22 cellular contexts compared by ENCODE assay signal in the genomic region with DNA sequence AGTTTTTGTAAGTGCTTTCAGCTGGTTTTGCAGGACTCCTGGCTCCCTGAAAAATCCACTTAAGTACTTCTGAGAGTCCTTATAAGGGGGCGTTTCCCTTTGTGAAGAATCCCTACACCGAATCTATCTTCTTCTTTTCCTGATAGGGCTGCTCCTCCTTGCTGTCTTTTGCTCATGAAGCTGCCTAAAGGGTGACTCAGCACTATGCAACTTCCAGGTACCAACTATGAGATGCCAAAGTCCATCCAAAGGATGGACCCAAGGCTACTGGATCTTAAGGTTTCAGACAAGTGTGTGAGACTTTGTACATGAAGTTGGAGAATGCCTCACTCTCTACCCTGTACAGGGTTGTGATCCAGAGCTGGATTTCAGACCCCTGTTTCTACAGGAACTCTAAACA.
DNase-seq lines count a peak whose midpoint lies in the region; FAIRE-seq and TF ChIP-seq lines count a peak whose summit lies in the region.
"Had no signal": no experiment of that assay in that cellular context is flagged by ENCODE, and none has a peak within 500 bp of the region (broad histone marks: within the 10 kb centered on the region; RNA-seq: fewer than 3 reads in every experiment).

No MANE protein-coding gene starts in this region.

- H3K27ac Mint-ChIP-seq in HFFc6: peak overlapping the region; percentile 3; the same call in 1 of the 2 replicates
- H3K27ac Mint-ChIP-seq: CD4-positive, alpha-beta memory T cell; GM23338; IgD-negative memory B cell had no signal

- no peaks in the 10 kb centered on the region for H3K79me2 ChIP-seq in OCI-LY7 (ENCODE audit: insufficient read depth, low read depth, low read length)
- H3K79me2 ChIP-seq in hepatocyte: no peaks in the 10 kb centered on the region

- H2AFZ ChIP-seq in OCI-LY7 (ENCODE audit: low read length) (0 out of 2 replicates have a peak overlapping the region, but pooled peaks have one; percentile 26), hepatocyte (no peak overlapping the region)

- 0 out of 2 replicates have a peak, but pooled peaks cover 7% of the 10 kb centered on the region for H3K9me3 ChIP-seq in OCI-LY7 (ENCODE audit: low read length)
- no peaks in the 10 kb centered on the region for H3K9me3 ChIP-seq in hepatocyte (ENCODE audit: low read depth)
- H3K9me3 ChIP-seq: BE2C, SK-N-SH had no signal

- TF ChIP-seq CTCF in HFFc6 (IDR thresholded peaks at IDR 0.05): no peak
- no peak for TF ChIP-seq CTCF in OCI-LY7 (conservative IDR thresholded peaks at IDR 0.05; ENCODE audit: low read length)
- no peak for TF ChIP-seq CTCF in hepatocyte (IDR thresholded peaks at IDR 0.05; ENCODE audit: poor library complexity)
- TF ChIP-seq CTCF in GM13976 (IDR thresholded peaks at IDR 0.05; ENCODE audit: borderline replicate concordance, control extremely low read depth, extremely low read depth, insufficient read depth, missing control alignments): no peak

- no peak overlapping the region for H3K4me3 ChIP-seq in OCI-LY7 (ENCODE audit: low read depth, low read length, poor library complexity, severe bottlenecking)
- no peak overlapping the region for H3K4me3 ChIP-seq in hepatocyte
- H3K4me3 ChIP-seq: GM12878, GM23338 had no signal

- H3K4me1 Mint-ChIP-seq in HFFc6 (ENCODE audit: low read depth): peaks cover 42% of the 10 kb centered on the region
- H3K4me1 Mint-ChIP-seq: CD4-positive, alpha-beta memory T cell; GM23338; IgD-negative memory B cell had no signal

- DNase-seq in HFFc6 (no peak), OCI-LY7 (ENCODE audit: low spot score) (no peak), hepatocyte (ENCODE audit: low spot score) (peak; percentile 23), urothelium cell line (ENCODE audit: low spot score) (peak; percentile 7), SHP77 (lab: John Stamatoyannopoulos, UW) (no peak), cortex of kidney (lab: John Stamatoyannopoulos, UW) (no peak), GM13976 (ENCODE audit: low spot score) (no peak)
- DNase-seq: BE2C; Calu3; CD4-positive, alpha-beta memory T cell; DMS79; GDM1; MV-4-11; NCI-H1417; NCI-H187 treated with DMSO at 0.1 percent for 48 hours; NCI-H2171 treated with DMSO at 0.1 percent for 48 hours; NCI-H774; SK-N-SH had no signal

- intact Hi-C loops in OCI-LY7 (cut with micrococcal nuclease; ENCODE audit: unreplicated experiment): no loop called here

- H3K9me2 ChIP-seq in OCI-LY7 (ENCODE audit: insufficient read depth, low read length) (no peaks in the 10 kb centered on the region), hepatocyte (replicated peaks; ENCODE audit: insufficient read depth) (no peaks in the 10 kb centered on the region)
- H3K9me2 ChIP-seq: SK-N-SH had no signal

- FAIRE-seq in urothelium cell line (lab: Jason Lieb, UNC): no peak
- FAIRE-seq: GM12878, GM18507 had no signal

- 89% methylated on average over 2 of the region's 2 CpGs for WGBS in hepatocyte (ENCODE audit: low lambda C conversion rate, missing lambda C conversion rate)

- no peaks in the 10 kb centered on the region for H3K27me3 ChIP-seq in hepatocyte
- H3K27me3 ChIP-seq: BE2C had no signal

- H3K9me3 Mint-ChIP-seq in HFFc6: peaks cover 8% of the 10 kb centered on the region; the same call in 1 of the 2 replicates

- H3K4me3 Mint-ChIP-seq in HFFc6: no peak overlapping the region
- H3K4me3 Mint-ChIP-seq: CD4-positive, alpha-beta memory T cell; GM23338; IgD-negative memory B cell had no signal

- H4K20me1 ChIP-seq in OCI-LY7 (ENCODE audit: insufficient read depth, low read length) (no peaks in the 10 kb centered on the region), hepatocyte (ENCODE audit: insufficient read depth, poor library complexity, severe bottlenecking) (no peaks in the 10 kb centered on the region)

- H3K27me3 Mint-ChIP-seq in HFFc6 (ENCODE audit: insufficient read depth): no peaks in the 10 kb centered on the region; the same call in 1 of the 2 replicates
- H3K27me3 Mint-ChIP-seq: CD4-positive, alpha-beta memory T cell; IgD-negative memory B cell had no signal

- CTCF ChIA-PET in OCI-LY7 (lab: Charles Lee; ENCODE audit: unreplicated experiment): no interaction called here

- in situ Hi-C loops in GM13976 (cut with MboI; ENCODE audit: low sequenced_read_pairs, unreplicated experiment): no loop called here

- no TSS peak for BruUV-seq in OCI-LY7 (replicated peaks; lab: Mats Ljungman, UMichigan)

- H3K36me3 Mint-ChIP-seq in HFFc6 (ENCODE audit: low read depth): peaks cover 11% of the 10 kb centered on the region
- H3K36me3 Mint-ChIP-seq: CD4-positive, alpha-beta memory T cell had no signal

- H3K4me2 ChIP-seq in OCI-LY7 (ENCODE audit: low read length): no peak overlapping the region
- no peak overlapping the region for H3K4me2 ChIP-seq in hepatocyte
- H3K4me2 ChIP-seq: GM23338, SK-N-SH had no signal

- H3K27ac ChIP-seq in OCI-LY7 (ENCODE audit: low read depth, low read length, poor library complexity, severe bottlenecking) (no peak overlapping the region), hepatocyte (no peak overlapping the region)

- POLR2A ChIA-PET in OCI-LY7 (lab: Charles Lee): interaction anchor here (0.7 to 1.2 kb wide), 3 partner anchors 26 to 1101 kb away, joined by 3 to 4 read pairs (median 3); no protein-coding TSS in a partner anchor

- H3K4me1 ChIP-seq in OCI-LY7 (ENCODE audit: insufficient read depth, low read length, poor library complexity, severe bottlenecking) (no peaks in the 10 kb centered on the region), hepatocyte (ENCODE audit: insufficient read depth) (peaks cover 3% of the 10 kb centered on the region)
- H3K4me1 ChIP-seq: BE2C had no signal

- H3K36me3 ChIP-seq in OCI-LY7 (ENCODE audit: insufficient read depth, low read length) (no peaks in the 10 kb centered on the region), hepatocyte (replicated peaks; ENCODE audit: insufficient read depth, low read depth) (no peaks in the 10 kb centered on the region)
- H3K36me3 ChIP-seq: BE2C had no signal

Comparison
In these comparisons a context has a peak if more than half of its experiments do, and no peak if none do; other contexts are left out.
1. DNase-seq: peak in hepatocyte (single experiment) and urothelium cell line (single experiment); none in HFFc6 (single experiment), OCI-LY7 (single experiment), SHP77 (0 of 2), cortex of kidney (single experiment) and GM13976 (single experiment).